Comparison of ENCODE assay signal across 18 cellular contexts in genomic region chr1:65769621-65770020, GRCh38.
"Had no signal": no experiment of that assay in that cellular context is flagged by ENCODE, and none has a peak within 500 bp of the region (broad histone marks: within the 10 kb centered on the region; RNA-seq: fewer than 3 reads in every experiment).

No MANE protein-coding gene starts in this region.

- ATAC-seq: activated CD8-positive, alpha-beta memory T cell treated with anti-CD3 and anti-CD28 coated beads, Interleukin-2, amount 10 ng/mL, durations not matched to agents 7 days and 5 days; activated naive CD4-positive, alpha-beta T cell treated with anti-CD3 and anti-CD28 coated beads, Interleukin-2, amount 50 U/mL, for 72 hours; activated T-cell treated with anti-CD3 and anti-CD28 coated beads, Interleukin-2, amount 50 U/mL, for 4 hours; left lung; mucosa of descending colon; naive thymus-derived CD8-positive, alpha-beta T cell; right cardiac atrium had no signal

- H3K36me3 Mint-ChIP-seq: activated naive CD4-positive, alpha-beta T cell treated with anti-CD3 and anti-CD28 coated beads, Interleukin-2, amount 50 U/mL, for 72 hours; naive thymus-derived CD8-positive, alpha-beta T cell had no signal

- H3K27me3 ChIP-seq: breast epithelium, left lung, thyroid gland had no signal

- H3K9me3 ChIP-seq: breast epithelium, thyroid gland had no signal

- H3K36me3 ChIP-seq: breast epithelium, left lung, thyroid gland had no signal

- H3K27ac ChIP-seq: breast epithelium, left lung, thyroid gland had no signal

- H3K4me2 ChIP-seq: smooth muscle cell had no signal

- DNase-seq: activated CD4-positive, alpha-beta T cell treated with anti-CD3 and anti-CD28 coated beads, Interleukin-2, amount 50 U/mL, for 48 hours; activated CD4-positive, CD25-positive, alpha-beta regulatory T cell treated with anti-CD3 and anti-CD28 coated beads, Interleukin-2, amount 50 U/mL, for 72 hours; activated CD8-positive, alpha-beta memory T cell treated with anti-CD3 and anti-CD28 coated beads, Interleukin-2, amount 10 ng/mL, durations not matched to agents 7 days and 5 days; activated effector memory CD4-positive, alpha-beta T cell treated with anti-CD3 and anti-CD28 coated beads, Interleukin-2, amount 50 U/mL, for 16 hours; activated T-cell treated with anti-CD3 and anti-CD28 coated beads, Interleukin-2, amount 50 U/mL, for 4 hours; amygdala; dermis blood vessel endothelial cell; endodermal cell; erythroblast; left lung; mucosa of descending colon; naive thymus-derived CD8-positive, alpha-beta T cell; right cardiac atrium; thyroid gland had no signal

- H3K4me3 Mint-ChIP-seq: activated CD8-positive, alpha-beta memory T cell treated with anti-CD3 and anti-CD28 coated beads, Interleukin-2, amount 10 ng/mL, durations not matched to agents 7 days and 5 days; activated T-cell treated with anti-CD3 and anti-CD28 coated beads, Interleukin-2, amount 50 U/mL, for 4 hours; endodermal cell; naive thymus-derived CD8-positive, alpha-beta T cell had no signal

- H3K4me1 Mint-ChIP-seq: endodermal cell; naive thymus-derived CD8-positive, alpha-beta T cell had no signal

- H3K4me1 ChIP-seq: breast epithelium, left lung, thyroid gland had no signal

- H3K4me3 ChIP-seq: breast epithelium, left lung, mucosa of descending colon, smooth muscle cell, thyroid gland had no signal

- H3K27ac Mint-ChIP-seq: activated CD8-positive, alpha-beta memory T cell treated with anti-CD3 and anti-CD28 coated beads, Interleukin-2, amount 10 ng/mL, durations not matched to agents 7 days and 5 days; activated naive CD4-positive, alpha-beta T cell treated with anti-CD3 and anti-CD28 coated beads, Interleukin-2, amount 50 U/mL, for 72 hours; endodermal cell; naive thymus-derived CD8-positive, alpha-beta T cell; progenitor cell of endocrine pancreas had no signal
